ENCODE assay signal across 8 cellular contexts in genomic region chr3:184259878-184260570, GRCh38. TPM values are rescaled to one million over a fixed set of nuclear protein-coding genes. Genes with fewer than 3 reads are reported as not detected.
DNase-seq lines count a peak whose midpoint lies in the region; ATAC-seq and TF ChIP-seq lines count a peak whose summit lies in the region.

No MANE protein-coding gene starts in this region.

- no peak for TF ChIP-seq CTCF in body of pancreas (IDR thresholded peaks at IDR 0.05)

- H3K9me3 ChIP-seq in body of pancreas: no peaks in the 10 kb centered on the region

- peak overlapping the region in 3 of 4 donors; percentile 74 to 88 (median 86) for H3K27ac ChIP-seq in body of pancreas

- no peaks in the 10 kb centered on the region for H3K36me3 ChIP-seq in body of pancreas (replicated peaks in 1 of 2; ENCODE audit: insufficient read depth in 1 of 2, low read depth in 2 of 2)

- peak in 1 of 3 donors; percentile 35 for TF ChIP-seq POLR2A in body of pancreas (IDR thresholded peaks at IDR 0.05)

- no peaks in the 10 kb centered on the region for H3K27me3 ChIP-seq in body of pancreas

- H3K4me1 ChIP-seq in body of pancreas: peaks cover 30% of the 10 kb centered on the region

- WGBS in body of pancreas, 2 donors: 1 to 7% methylated on average over 9 to 50 of the region's 85 CpGs

- intact Hi-C loops in body of pancreas (cut with DNase I): no loop called here

- ATAC-seq in body of pancreas: peak; percentile 36
- no peak for ATAC-seq in HG03135 (IDR thresholded peaks at IDR 0.05; ENCODE audit: unreplicated experiment)
- ATAC-seq in HG03139 (IDR thresholded peaks at IDR 0.05; ENCODE audit: unreplicated experiment): no peak

- peak; percentile 55 for DNase-seq in stimulated activated CD4-positive, alpha-beta T cell treated with anti-CD3 and anti-CD28 coated beads, Interleukin-15, amount 100 ng/mL, for 24 hours
- DNase-seq in stimulated activated CD4-positive, alpha-beta T cell treated with anti-CD3 and anti-CD28 coated beads, Interleukin-4, amount 100 ng/mL, for 24 hours: no peak
- DNase-seq in RPMI7951 (ENCODE audit: low read depth) (peak; percentile 25), body of pancreas (peak; percentile 51 to 70 (median 60)), iPS-NIHi11 (ENCODE audit: low spot score) (peak; percentile 95)
- peak; percentile 51 for DNase-seq in stimulated activated CD8-positive, alpha-beta memory T cell treated with anti-CD3 and anti-CD28 coated beads, Interleukin-4, amount 100 ng/mL, for 48 hours

- peak overlapping the region; percentile 21 to 34 for H3K4me3 ChIP-seq in body of pancreas

RNA-seq across cellular contexts. Expression of gene CAMK2N2, which starts 1.3 kb away (rescaled TPM):
- total RNA-seq in RPMI7951 (2014; rRNA removed; shearing (Covaris generic)): 0.29 and 0.96 TPM in 2 replicates
- 1 to 10 TPM; 1.6 to 1.8 TPM for total RNA-seq in body of pancreas

RNA-seq across cellular contexts. Expression of gene EEF1AKMT4, which starts 10.6 kb away (rescaled TPM):
- total RNA-seq in RPMI7951 (2014; rRNA removed; shearing (Covaris generic)): 7.3 and 9.6 TPM in 2 replicates
- total RNA-seq in body of pancreas: 1 to 10 TPM; 3.0 to 3.4 TPM

RNA-seq across cellular contexts. Expression of gene ALG3, which starts 11.3 kb away (rescaled TPM):
- 67.0 and 71.2 TPM in 2 replicates for total RNA-seq in RPMI7951 (2014; rRNA removed; shearing (Covaris generic))
- 10 to 100 TPM; 32.4 to 67.6 TPM for total RNA-seq in body of pancreas

RNA-seq across cellular contexts. Expression of gene ECE2, which starts 15.8 kb away (rescaled TPM):
- not detected in 2 replicates for total RNA-seq in RPMI7951 (2014; rRNA removed; shearing (Covaris generic))
- 10 to 100 TPM; 11.7 to 18.8 TPM for total RNA-seq in body of pancreas

RNA-seq across cellular contexts. Expression of gene VWA5B2, which starts 30.6 kb away (rescaled TPM):
- total RNA-seq in RPMI7951 (2014; rRNA removed; shearing (Covaris generic)): not detected in 2 replicates
- 10 to 100 TPM in 1 of 2 donors, 1 to 10 TPM in 1; 6.0 to 15.8 TPM for total RNA-seq in body of pancreas
